Comparison of ENCODE assay signal across 13 cellular contexts in genomic region chr12:66241061-66242043, GRCh38. TPM values are rescaled to one million over a fixed set of nuclear protein-coding genes. Genes with fewer than 3 reads are reported as not detected.
DNase-seq lines count a peak whose midpoint lies in the region; ATAC-seq and TF ChIP-seq lines count a peak whose summit lies in the region.
"Had no signal": no experiment of that assay in that cellular context is flagged by ENCODE, and none has a peak within 500 bp of the region (broad histone marks: within the 10 kb centered on the region; RNA-seq: fewer than 3 reads in every experiment).

No MANE protein-coding gene starts in this region.

- WGBS in upper lobe of left lung, 2 donors = 67 to 76% methylated on average over 7 of the region's 7 CpGs

- DNase-seq in cardiac muscle cell (ENCODE audit: low read depth in 1 of 2, low spot score in 1 of 2) = peak in 1 of 2 donors; percentile 93
- no peak for DNase-seq in right atrium auricular region (ENCODE audit: low spot score)
- peak; percentile 51 for DNase-seq in SKM-1 (lab: John Stamatoyannopoulos, UW; ENCODE audit: unreplicated experiment)
- peak; percentile 25 for DNase-seq in glomerular visceral epithelial cell (ENCODE audit: extremely low spot score)
- DNase-seq in upper lobe of left lung = no peak
- DNase-seq in NCI-H1436 (lab: John Stamatoyannopoulos, UW) = no peak
- no peak for DNase-seq in coronary artery (ENCODE audit: low spot score)
- DNase-seq in NCI-H446 (lab: John Stamatoyannopoulos, UW) = no peak
- DNase-seq: hippocampal formation, NCI-H510A had no signal

- H3K4me3 ChIP-seq in cardiac muscle cell = no peak overlapping the region
- no peak overlapping the region for H3K4me3 ChIP-seq in right atrium auricular region
- H3K4me3 ChIP-seq in upper lobe of left lung = no peak overlapping the region
- H3K4me3 ChIP-seq in coronary artery = no peak overlapping the region
- H3K4me3 ChIP-seq: prostate gland had no signal

- no peak for TF ChIP-seq CTCF in cardiac muscle cell (IDR thresholded peaks at IDR 0.05; ENCODE audit: low read depth, low read length)
- no peak for TF ChIP-seq CTCF in right atrium auricular region (IDR thresholded peaks at IDR 0.05)
- TF ChIP-seq CTCF in upper lobe of left lung (IDR thresholded peaks at IDR 0.05) = no peak
- no peak for TF ChIP-seq CTCF in coronary artery (IDR thresholded peaks at IDR 0.05)

- ATAC-seq in upper lobe of left lung (ENCODE audit: low FRiP score in 2 of 2) = peak in 1 of 2 donors; percentile 77

- no peaks in the 10 kb centered on the region for H3K27me3 ChIP-seq in cardiac muscle cell
- no peaks in the 10 kb centered on the region for H3K27me3 ChIP-seq in right atrium auricular region
- H3K27me3 ChIP-seq in upper lobe of left lung = no peaks in the 10 kb centered on the region

- TF ChIP-seq EP300 in upper lobe of left lung (IDR thresholded peaks at IDR 0.05) = no peak

- H3K4me1 ChIP-seq in cardiac muscle cell (ENCODE audit: low read depth) (peaks cover 48% of the 10 kb centered on the region), right atrium auricular region (peaks cover 0 to 12% of the 10 kb centered on the region in 2 donors), upper lobe of left lung (peaks cover 0 to 6% (median 4%) of the 10 kb centered on the region in 4 donors)
- H3K4me1 ChIP-seq: BE2C, prostate gland had no signal

- H3K27ac ChIP-seq in cardiac muscle cell = peak overlapping the region; percentile 9
- H3K27ac ChIP-seq in right atrium auricular region = no peak overlapping the region
- H3K27ac ChIP-seq in upper lobe of left lung = peak overlapping the region; percentile 35 to 80 (median 58)
- H3K27ac ChIP-seq in coronary artery = no peak overlapping the region
- H3K27ac ChIP-seq: prostate gland, VCaP had no signal

- TF ChIP-seq POLR2A in upper lobe of left lung (IDR thresholded peaks at IDR 0.05) = no peak

- no peaks in the 10 kb centered on the region for H3K36me3 ChIP-seq in cardiac muscle cell
- peaks cover 33% of the 10 kb centered on the region for H3K36me3 ChIP-seq in right atrium auricular region
- peaks cover 0 to 58% (median 6%) of the 10 kb centered on the region in 4 donors for H3K36me3 ChIP-seq in upper lobe of left lung
- H3K36me3 ChIP-seq: BE2C, prostate gland had no signal

- H3K9me3 ChIP-seq in cardiac muscle cell (ENCODE audit: low read depth) = no peaks in the 10 kb centered on the region
- H3K9me3 ChIP-seq in right atrium auricular region = no peaks in the 10 kb centered on the region
- H3K9me3 ChIP-seq in upper lobe of left lung = no peaks in the 10 kb centered on the region
- H3K9me3 ChIP-seq: BE2C, prostate gland had no signal

RNA-seq across cellular contexts. Expression of gene IRAK3, which starts 52.3 kb away (rescaled TPM):
- total RNA-seq in cardiac muscle cell (0.14 and 0.27 TPM in 2 replicates), right atrium auricular region (10 to 100 TPM; 12.3 to 15.8 TPM), upper lobe of left lung (10 to 100 TPM; 33.8 to 65.0 (median 39.7) TPM)
- polyA plus RNA-seq in cardiac muscle cell = 0.11 and 0.35 TPM in 2 replicates

Comparison
In these comparisons a context has a peak if more than half of its experiments do, and no peak if none do; other contexts are left out.
1. H3K27ac ChIP-seq: peak in cardiac muscle cell (single experiment) and upper lobe of left lung (4 of 4); none in right atrium auricular region (0 of 2) and coronary artery (0 of 2).
2. RNA of gene IRAK3, which starts 52.3 kb away (total RNA-seq): 33.8 to 65.0 TPM in upper lobe of left lung and 12.3 to 15.8 TPM in right atrium auricular region; 0.14 to 0.27 TPM in cardiac muscle cell; every median in the first group is over 10 times any median in the second.
3. DNase-seq: peak in SKM-1 (single experiment) and glomerular visceral epithelial cell (single experiment); none in right atrium auricular region (single experiment), upper lobe of left lung (0 of 2), NCI-H1436 (single experiment), coronary artery (single experiment) and NCI-H446 (0 of 2).